ENCODE assay signal across 2 cellular contexts in genomic region chr5:157059093-157059539, GRCh38.
TF ChIP-seq lines count a peak whose summit lies in the region.

HAVCR1 (minus strand) TSS chr5:157059116; CDS start chr5:157057943, 1,173 bp downstream.

TF ChIP-seq in GM23338, 12 proteins besides CTCF, POLR2A, EP300 and RAD21 (continued from another document):
- no peak for TF ChIP-seq ZNF462 (CRISPR knock-in tag; IDR thresholded peaks at IDR 0.05)
- TF ChIP-seq REST (IDR thresholded peaks at IDR 0.05; ENCODE audit: unreplicated experiment), result no peak
- TF ChIP-seq STAT1 (IDR thresholded peaks at IDR 0.05; ENCODE audit: unreplicated experiment), result no peak
- no peak for TF ChIP-seq NANOG (IDR thresholded peaks at IDR 0.05; ENCODE audit: borderline replicate concordance)
- TF ChIP-seq EZH2 (IDR thresholded peaks at IDR 0.05; ENCODE audit: low read depth, unreplicated experiment), result no peak
- TF ChIP-seq ZNF331 (CRISPR knock-in tag; IDR thresholded peaks at IDR 0.05; ENCODE audit: low read depth), result no peak
TF ChIP-seq in GM23338: peak in this region for 0.

TF ChIP-seq in liver, 16 proteins besides CTCF, POLR2A, EP300 and RAD21 (continued from another document):
- TF ChIP-seq HNF4A (conservative IDR thresholded peaks at IDR 0.05) (no peak), YY1 (IDR thresholded peaks at IDR 0.05) (no peak), SP1 (IDR thresholded peaks at IDR 0.05) (peak; percentile 49), NR2F2 (IDR thresholded peaks at IDR 0.05) (no peak)
